In the genomic region with DNA sequence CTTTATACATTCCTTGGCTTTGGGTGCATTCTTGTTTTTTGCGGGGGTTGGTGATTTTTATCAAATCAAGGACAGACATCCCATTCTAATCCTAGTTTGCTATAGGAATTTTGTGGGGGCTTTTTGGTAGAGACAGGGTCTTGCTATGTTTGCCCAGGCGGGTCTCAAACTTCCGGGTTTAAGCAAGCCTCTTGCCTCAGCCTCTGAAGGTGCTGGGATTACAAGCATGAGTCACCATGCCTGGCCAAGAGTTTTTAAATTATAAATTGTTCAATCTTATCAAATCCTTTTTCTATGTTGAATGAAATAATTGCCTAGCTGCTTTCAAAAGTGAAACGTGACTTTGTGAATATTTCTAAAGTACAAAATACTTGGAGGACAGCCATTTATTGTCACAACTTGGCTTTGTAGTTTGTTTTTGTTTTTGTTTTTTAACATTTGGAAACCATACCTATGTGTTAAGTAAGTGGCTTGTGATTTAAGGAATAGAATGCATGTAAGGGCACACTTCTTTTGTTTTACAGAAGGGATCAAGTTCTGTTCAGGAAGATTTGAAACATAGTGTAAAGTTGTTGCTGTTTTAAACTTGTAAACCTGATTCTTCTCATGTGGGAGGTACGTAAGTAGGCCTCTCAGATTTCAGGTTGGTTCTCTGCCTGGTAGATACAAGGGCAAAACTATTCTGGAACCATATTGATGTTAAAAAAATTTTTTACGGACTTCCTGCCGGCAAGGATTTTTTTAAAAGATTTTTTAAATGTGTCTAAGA, we compare ENCODE assay signal across 12 cellular contexts. TPM values are rescaled to one million over a fixed set of nuclear protein-coding genes. Genes with fewer than 3 reads are reported as not detected.
DNase-seq lines count a peak whose midpoint lies in the region; ATAC-seq and TF ChIP-seq lines count a peak whose summit lies in the region.
"Had no signal": no experiment of that assay in that cellular context is flagged by ENCODE, and none has a peak within 500 bp of the region (broad histone marks: within the 10 kb centered on the region; RNA-seq: fewer than 3 reads in every experiment).

No MANE protein-coding gene starts in this region.

- no peak for TF ChIP-seq POLR2A in suprapubic skin (IDR thresholded peaks at IDR 0.05)

- H3K36me3 ChIP-seq in A673 (ENCODE audit: insufficient read depth, low read length, poor library complexity, severe bottlenecking): no peaks in the 10 kb centered on the region
- no peaks in the 10 kb centered on the region for H3K36me3 ChIP-seq in lower lobe of right lung
- no peaks in the 10 kb centered on the region for H3K36me3 ChIP-seq in suprapubic skin

- CTCF ChIA-PET in A673 (lab: Charles Lee): no interaction called here

- intact Hi-C loops in A673 (cut with micrococcal nuclease; ENCODE audit: unreplicated experiment): no loop called here
- intact Hi-C loops in lower lobe of right lung (cut with DNase I): no loop called here

- TF ChIP-seq EP300 in suprapubic skin (IDR thresholded peaks at IDR 0.05): no peak

- H3K27me3 ChIP-seq in A673 (replicated peaks; ENCODE audit: insufficient read depth, low read depth, low read length, poor library complexity) (no peaks in the 10 kb centered on the region), lower lobe of right lung (ENCODE audit: low read depth) (no peaks in the 10 kb centered on the region), suprapubic skin (no peaks in the 10 kb centered on the region)

- H3K4me3 ChIP-seq in A673 (ENCODE audit: low read depth, low read length, poor library complexity, severe bottlenecking) (no peak overlapping the region), choroid plexus epithelial cell (ENCODE audit: low read depth, low read length) (no peak overlapping the region), lower lobe of right lung (no peak overlapping the region), suprapubic skin (no peak overlapping the region)

- H3K9me3 ChIP-seq in A673 (ENCODE audit: low read depth, low read length, poor library complexity, severe bottlenecking) (no peaks in the 10 kb centered on the region), lower lobe of right lung (no peaks in the 10 kb centered on the region), suprapubic skin (no peaks in the 10 kb centered on the region)

- H3K27ac ChIP-seq in A673 (ENCODE audit: low read depth, low read length, poor library complexity, severe bottlenecking) (peak overlapping the region; percentile 20), lower lobe of right lung (peak overlapping the region; percentile 15), suprapubic skin (no peak overlapping the region)
- H3K27ac ChIP-seq: HL-60 had no signal

- ATAC-seq in lower lobe of right lung: peak in 1 of 2 donors; percentile 40
- ATAC-seq in GM18868 (IDR thresholded peaks at IDR 0.05; ENCODE audit: unreplicated experiment): no peak

- no TSS peak for BruUV-seq in A673 (replicated peaks; lab: Mats Ljungman, UMichigan)

- WGBS in suprapubic skin: 56% methylated on average over 7 of the region's 7 CpGs

- POLR2A ChIA-PET in A673 (lab: Charles Lee; ENCODE audit: low non-redundant PET): no interaction called here

- no peak for DNase-seq in A673 (ENCODE audit: low spot score)
- peak; percentile 46 for DNase-seq in HT1080 (ENCODE audit: low read depth)
- DNase-seq in choroid plexus epithelial cell (ENCODE audit: low read depth): peak; percentile 73
- no peak for DNase-seq in lower lobe of right lung
- DNase-seq in suprapubic skin (ENCODE audit: low spot score in 2 of 2): no peak
- DNase-seq in NCI-H510A treated with DMSO at 0.1 percent for 48 hours (lab: John Stamatoyannopoulos, UW): no peak
- no peak for DNase-seq in NCI-H2081 (lab: John Stamatoyannopoulos, UW)
- DNase-seq: central memory CD4-positive, alpha-beta T cell; stimulated activated CD4-positive, alpha-beta T cell treated with anti-CD3 and anti-CD28 coated beads, Interleukin-12 subunit alpha, Interleukin-12 subunit beta, amount 100 ng/mL, for 4 hours; stimulated activated CD8-positive, alpha-beta memory T cell treated with anti-CD3 and anti-CD28 coated beads, Interleukin-4, amount 100 ng/mL, for 48 hours had no signal

- TF ChIP-seq CTCF in A673 (conservative IDR thresholded peaks at IDR 0.05; ENCODE audit: low read depth, low read length) (no peak), choroid plexus epithelial cell (conservative IDR thresholded peaks at IDR 0.05; ENCODE audit: low read depth, low read length) (no peak), lower lobe of right lung (IDR thresholded peaks at IDR 0.05) (no peak), suprapubic skin (IDR thresholded peaks at IDR 0.05) (no peak)

- H3K4me1 ChIP-seq in A673 (ENCODE audit: insufficient read depth, low read length, poor library complexity, severe bottlenecking) (peaks cover 62% of the 10 kb centered on the region), lower lobe of right lung (peaks cover 95% of the 10 kb centered on the region), suprapubic skin (peaks cover 76% of the 10 kb centered on the region)

RNA-seq across cellular contexts. Expression of gene MARK3, which starts 13.4 kb away (rescaled TPM):
- total RNA-seq in A673 (2021) (94.4 and 101 TPM in 2 replicates), lower lobe of right lung (99.4 TPM), suprapubic skin (10 to 100 TPM; 44.6 to 95.2 (median 57.2) TPM)
- 76.6 and 77.7 TPM in 2 replicates for total RNA-seq in HT1080 (2014; rRNA removed; shearing (Covaris generic))
- polyA plus RNA-seq in HT1080 (2015; cell fraction: cytosol; rRNA removed): 90.3 and 99.5 TPM in 2 replicates
- 178 and 188 TPM in 2 replicates for polyA plus RNA-seq in HT1080 (2015; cell fraction: nucleus; rRNA removed)

Comparison
In these comparisons a context has a peak if more than half of its experiments do, and no peak if none do; other contexts are left out.
1. DNase-seq: peak in HT1080 (single experiment) and choroid plexus epithelial cell (single experiment); none in A673 (single experiment), lower lobe of right lung (single experiment), suprapubic skin (0 of 2), NCI-H510A treated with DMSO at 0.1 percent for 48 hours (single experiment) and NCI-H2081 (0 of 2).